In the genomic region with DNA sequence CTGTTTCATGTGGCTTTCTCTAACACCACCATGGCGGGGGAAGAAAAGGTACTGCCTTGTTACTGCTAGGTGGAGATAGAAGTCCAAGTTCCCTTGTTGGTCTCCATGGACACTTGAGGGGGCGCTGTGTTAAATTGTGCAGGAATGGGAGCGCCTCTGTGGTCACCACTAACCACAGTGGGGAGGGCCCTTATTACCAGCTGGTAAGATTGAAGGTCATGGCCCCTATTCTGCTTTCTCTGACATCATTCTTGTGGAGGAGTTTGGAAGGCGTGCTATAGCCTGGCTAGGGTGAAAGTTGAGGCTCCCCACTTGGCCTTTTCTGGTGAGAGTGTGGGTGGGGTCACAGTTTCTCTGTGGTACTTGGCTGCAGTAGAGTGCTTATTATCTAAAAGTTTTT, we compare ENCODE assay signal across 10 cellular contexts. TPM values are rescaled to one million over a fixed set of nuclear protein-coding genes. Genes with fewer than 3 reads are reported as not detected.
A peak's percentile ranks its signal among the peaks of the same experiment; 100 is the strongest.
DNase-seq lines count a peak whose midpoint lies in the region; ATAC-seq and TF ChIP-seq lines count a peak whose summit lies in the region.
"Had no signal": no experiment of that assay in that cellular context is flagged by ENCODE, and none has a peak within 500 bp of the region (broad histone marks: within the 10 kb centered on the region; RNA-seq: fewer than 3 reads in every experiment).

No MANE protein-coding gene starts in this region.

- DNase-seq in glomerular visceral epithelial cell (ENCODE audit: extremely low spot score) (peak; percentile 6), cerebellar cortex (ENCODE audit: low spot score) (no peak), smooth muscle cell (lab: John Stamatoyannopoulos, UW; ENCODE audit: unreplicated experiment) (no peak), aorta (no peak)

- H3K9ac ChIP-seq in Loucy (ENCODE audit: low read depth, low read length, poor library complexity, severe bottlenecking) (no peak overlapping the region), smooth muscle cell (ENCODE audit: low read depth) (no peak overlapping the region)

- H3K4me1 ChIP-seq in Loucy (ENCODE audit: insufficient read depth, low read length, poor library complexity, severe bottlenecking) (no peaks in the 10 kb centered on the region), smooth muscle cell (ENCODE audit: low read depth) (no peaks in the 10 kb centered on the region), aorta (ENCODE audit: control insufficient read depth in 1 of 2, insufficient read depth in 2 of 2, low read length in 2 of 2) (no peaks in the 10 kb centered on the region)
- H3K4me1 ChIP-seq: breast epithelium had no signal

- H4K20me1 ChIP-seq in Loucy (ENCODE audit: insufficient read depth, low read length, poor library complexity, severe bottlenecking) (no peaks in the 10 kb centered on the region), smooth muscle cell (ENCODE audit: low read depth) (no peaks in the 10 kb centered on the region)

- TF ChIP-seq CTCF in GM12872 (IDR thresholded peaks at IDR 0.05; ENCODE audit: insufficient read depth, low read depth, low read length) (0 out of 3 replicates have a peak, but pooled peaks have one; percentile 19), Loucy (conservative IDR thresholded peaks at IDR 0.05; ENCODE audit: low read length) (peak; percentile 53), smooth muscle cell (IDR thresholded peaks at IDR 0.05; ENCODE audit: borderline replicate concordance, insufficient read depth, poor library complexity, severe bottlenecking) (no peak)

- no peak overlapping the region for H2AFZ ChIP-seq in Loucy (ENCODE audit: low read length)
- H2AFZ ChIP-seq in smooth muscle cell (ENCODE audit: low read depth), result no peak overlapping the region

- no peaks in the 10 kb centered on the region for H3K36me3 ChIP-seq in Loucy (ENCODE audit: insufficient read depth, low read length)
- H3K36me3 ChIP-seq in smooth muscle cell (ENCODE audit: low read depth), result no peaks in the 10 kb centered on the region
- no peaks in the 10 kb centered on the region for H3K36me3 ChIP-seq in aorta (ENCODE audit: control insufficient read depth in 1 of 2, insufficient read depth in 2 of 2, low read length in 1 of 2)
- H3K36me3 ChIP-seq: breast epithelium, neutrophil had no signal

- intact Hi-C loops in aorta (cut with DNase I), result no loop called here

- no peaks in the 10 kb centered on the region for H3K79me2 ChIP-seq in Loucy (ENCODE audit: insufficient read depth, low read length)
- no peaks in the 10 kb centered on the region for H3K79me2 ChIP-seq in smooth muscle cell (ENCODE audit: low read depth)

- H3K4me3 ChIP-seq in Loucy (ENCODE audit: low read length, poor library complexity, severe bottlenecking) (no peak overlapping the region), smooth muscle cell (no peak overlapping the region), aorta (ENCODE audit: low read length in 2 of 2) (no peak overlapping the region)
- H3K4me3 ChIP-seq: breast epithelium had no signal

- H3K9me3 ChIP-seq in Loucy (ENCODE audit: insufficient read depth, low read depth, low read length) (no peaks in the 10 kb centered on the region), smooth muscle cell (replicated peaks; ENCODE audit: low read depth) (no peaks in the 10 kb centered on the region), aorta (ENCODE audit: control insufficient read depth, low read length) (no peaks in the 10 kb centered on the region)
- H3K9me3 ChIP-seq: breast epithelium, neutrophil had no signal

- H3K27ac ChIP-seq in smooth muscle cell (ENCODE audit: low read depth) (no peak overlapping the region), aorta (ENCODE audit: low read depth in 1 of 2, low read length in 2 of 2) (no peak overlapping the region)
- H3K27ac ChIP-seq: breast epithelium, neutrophil had no signal

- H3F3A ChIP-seq in Loucy (ENCODE audit: low read depth), result no peaks in the 10 kb centered on the region
- H3F3A ChIP-seq in smooth muscle cell (ENCODE audit: low read depth), result no peaks in the 10 kb centered on the region

- peaks cover 10% of the 10 kb centered on the region for H3K27me3 ChIP-seq in Loucy (ENCODE audit: insufficient read depth, low read length, poor library complexity, severe bottlenecking)
- no peaks in the 10 kb centered on the region for H3K27me3 ChIP-seq in smooth muscle cell (ENCODE audit: low read depth)
- H3K27me3 ChIP-seq in aorta (ENCODE audit: control insufficient read depth in 1 of 2, insufficient read depth in 2 of 2, low read length in 1 of 2), result no peaks in the 10 kb centered on the region
- H3K27me3 ChIP-seq: breast epithelium, neutrophil had no signal

- H3K4me2 ChIP-seq in Loucy (ENCODE audit: low read depth, low read length, poor library complexity, severe bottlenecking) (no peak overlapping the region), smooth muscle cell (no peak overlapping the region)

- H3K9me2 ChIP-seq in Loucy (replicated peaks; ENCODE audit: low read depth, low read length), result no peaks in the 10 kb centered on the region

- WGBS in smooth muscle cell (ENCODE audit: low lambda C conversion rate), result 71% methylated on average over 4 of the region's 4 CpGs
- 66 to 70% methylated on average over 4 of the region's 4 CpGs for WGBS in aorta, 2 donors

- ATAC-seq in GM21723 (IDR thresholded peaks at IDR 0.05; ENCODE audit: unreplicated experiment), result peak; percentile 72
- ATAC-seq in HG03354 (IDR thresholded peaks at IDR 0.05; ENCODE audit: poor library complexity, severe bottlenecking, unreplicated experiment), result no peak
- ATAC-seq in aorta (ENCODE audit: low FRiP score), result no peak

RNA-seq across cellular contexts. Expression of a gene that starts 14.9 kb away (rescaled TPM):
- total RNA-seq in smooth muscle cell (42.6 and 52.3 TPM in 2 replicates), aorta (100 to 1,000 TPM in 1 of 2 donors, 10 to 100 TPM in 1; 72.3 to 121 TPM)
- polyA plus RNA-seq in smooth muscle cell (35.9 and 47.9 TPM in 2 replicates), aorta (100 to 1,000 TPM in 1 of 2 donors, 10 to 100 TPM in 1; 79.9 to 101 TPM)
